In genomic region chr17:29571486-29571882, GRCh38 we compare ENCODE assay signal across 32 cellular contexts. TPM values are rescaled to one million over a fixed set of nuclear protein-coding genes. Genes with fewer than 3 reads are reported as not detected.
DNase-seq lines count a peak whose midpoint lies in the region; ATAC-seq and TF ChIP-seq lines count a peak whose summit lies in the region.
"Had no signal": no experiment of that assay in that cellular context is flagged by ENCODE, and none has a peak within 500 bp of the region (broad histone marks: within the 10 kb centered on the region; RNA-seq: fewer than 3 reads in every experiment).

No MANE protein-coding gene starts in this region.

- peak; percentile 7 for DNase-seq in activated CD4-positive, alpha-beta memory T cell treated with anti-CD3 and anti-CD28 coated beads for 36 hours
- no peak for DNase-seq in activated CD4-positive, alpha-beta memory T cell treated with anti-CD3 and anti-CD28 coated beads, Interleukin-2, amount 10 ng/mL, durations not matched to agents 7 days and 5 days
- DNase-seq in natural killer cell (peak; percentile 12), DMS 273 (lab: John Stamatoyannopoulos, UW; ENCODE audit: unreplicated experiment) (no peak), kidney tubule cell (ENCODE audit: low spot score) (no peak)
- DNase-seq in stimulated activated naive CD8-positive, alpha-beta T cell treated with anti-CD3 and anti-CD28 coated beads, Interleukin-15, Interleukin-2, amounts not matched to agents 100 U/mL and 50 U/mL, for 24 hours: peak; percentile 3
- DNase-seq: 8988T; activated CD4-positive, alpha-beta T cell treated with anti-CD3 and anti-CD28 coated beads, Interleukin-2, amount 50 U/mL, for 48 hours; activated CD4-positive, CD25-positive, alpha-beta regulatory T cell; activated CD8-positive, alpha-beta memory T cell treated with anti-CD3 and anti-CD28 coated beads, Interleukin-2, amount 50 U/mL, for 48 hours; activated effector memory CD4-positive, alpha-beta T cell treated with Interleukin-2 at 50 U/mL for 16 hours; central memory CD4-positive, alpha-beta T cell; DMS153; hypothalamus; naive B cell; NCI-H1105 treated with DMSO at 0.1 percent for 48 hours; NCI-H1930; NCI-H524 treated with DMSO at 0.1 percent for 48 hours; SIG-M5; stimulated activated CD4-positive, alpha-beta T cell treated with anti-CD3 and anti-CD28 coated beads, Interleukin-4, amount 100 ng/mL, for 24 hours; stimulated activated naive CD4-positive, alpha-beta T cell; T-helper 9 cell had no signal

- TF ChIP-seq CTCF in VCaP (conservative IDR thresholded peaks at IDR 0.05) (no peak), natural killer cell (IDR thresholded peaks at IDR 0.05) (no peak)

- H3K27ac ChIP-seq in VCaP: peak overlapping the region; percentile 89; the same call in 1 of the 2 replicates
- H3K27ac ChIP-seq: left lung, pancreas, PC-9 had no signal

- H3K9me3 Mint-ChIP-seq in activated CD4-positive, alpha-beta memory T cell treated with anti-CD3 and anti-CD28 coated beads for 36 hours: no peaks in the 10 kb centered on the region
- H3K9me3 Mint-ChIP-seq in activated CD4-positive, alpha-beta memory T cell treated with anti-CD3 and anti-CD28 coated beads, Interleukin-2, amount 10 ng/mL, durations not matched to agents 7 days and 5 days: no peaks in the 10 kb centered on the region
- no peaks in the 10 kb centered on the region for H3K9me3 Mint-ChIP-seq in natural killer cell
- H3K9me3 Mint-ChIP-seq: activated naive CD8-positive, alpha-beta T cell treated with anti-CD3 and anti-CD28 coated beads, Interleukin-2, amount 10 ng/mL, durations not matched to agents 7 days and 5 days; CD8-positive, alpha-beta memory T cell; H9; naive B cell had no signal

- no peak overlapping the region for H3K27ac Mint-ChIP-seq in activated CD4-positive, alpha-beta memory T cell treated with anti-CD3 and anti-CD28 coated beads for 36 hours
- H3K27ac Mint-ChIP-seq in activated CD4-positive, alpha-beta memory T cell treated with anti-CD3 and anti-CD28 coated beads, Interleukin-2, amount 10 ng/mL, durations not matched to agents 7 days and 5 days: no peak overlapping the region
- no peak overlapping the region for H3K27ac Mint-ChIP-seq in natural killer cell
- H3K27ac Mint-ChIP-seq: activated naive CD8-positive, alpha-beta T cell treated with anti-CD3 and anti-CD28 coated beads, Interleukin-2, amount 10 ng/mL, durations not matched to agents 7 days and 5 days; H9 had no signal

- intact Hi-C loops in activated CD4-positive, alpha-beta memory T cell treated with anti-CD3 and anti-CD28 coated beads for 36 hours (cut with micrococcal nuclease): no loop called here
- intact Hi-C loops in natural killer cell (cut with micrococcal nuclease): no loop called here

- peaks cover 18% of the 10 kb centered on the region for H3K4me1 Mint-ChIP-seq in activated CD4-positive, alpha-beta memory T cell treated with anti-CD3 and anti-CD28 coated beads for 36 hours (ENCODE audit: low read depth)
- H3K4me1 Mint-ChIP-seq in activated CD4-positive, alpha-beta memory T cell treated with anti-CD3 and anti-CD28 coated beads, Interleukin-2, amount 10 ng/mL, durations not matched to agents 7 days and 5 days: peaks cover 14% of the 10 kb centered on the region
- peaks cover 22 to 30% of the 10 kb centered on the region in 2 donors for H3K4me1 Mint-ChIP-seq in natural killer cell

- no peak for ATAC-seq in natural killer cell
- ATAC-seq in stimulated activated naive CD8-positive, alpha-beta T cell treated with anti-CD3 and anti-CD28 coated beads, Interleukin-15, Interleukin-2, amounts not matched to agents 100 U/mL and 50 U/mL, for 24 hours: no peak
- ATAC-seq in HG03442 (IDR thresholded peaks at IDR 0.05; ENCODE audit: unreplicated experiment): no peak
- ATAC-seq: gastroesophageal sphincter, K562, left lung, pancreas had no signal

- peaks cover 13% of the 10 kb centered on the region for H3K36me3 Mint-ChIP-seq in activated CD4-positive, alpha-beta memory T cell treated with anti-CD3 and anti-CD28 coated beads for 36 hours
- H3K36me3 Mint-ChIP-seq in activated CD4-positive, alpha-beta memory T cell treated with anti-CD3 and anti-CD28 coated beads, Interleukin-2, amount 10 ng/mL, durations not matched to agents 7 days and 5 days (ENCODE audit: low read depth): peaks cover 35% of the 10 kb centered on the region
- no peaks in the 10 kb centered on the region for H3K36me3 Mint-ChIP-seq in natural killer cell
- H3K36me3 Mint-ChIP-seq: naive B cell had no signal

- H3K27me3 Mint-ChIP-seq in activated CD4-positive, alpha-beta memory T cell treated with anti-CD3 and anti-CD28 coated beads for 36 hours: no peaks in the 10 kb centered on the region
- H3K27me3 Mint-ChIP-seq in activated CD4-positive, alpha-beta memory T cell treated with anti-CD3 and anti-CD28 coated beads, Interleukin-2, amount 10 ng/mL, durations not matched to agents 7 days and 5 days: no peaks in the 10 kb centered on the region
- no peaks in the 10 kb centered on the region for H3K27me3 Mint-ChIP-seq in natural killer cell (ENCODE audit: low read depth in 2 of 2)
- H3K27me3 Mint-ChIP-seq: activated naive CD8-positive, alpha-beta T cell treated with anti-CD3 and anti-CD28 coated beads, Interleukin-2, amount 10 ng/mL, durations not matched to agents 7 days and 5 days; CD8-positive, alpha-beta memory T cell; naive B cell had no signal

- POLR2A ChIA-PET in activated CD4-positive, alpha-beta memory T cell treated with anti-CD3 and anti-CD28 coated beads for 36 hours (lab: Charles Lee): interaction anchor here (1.1 kb wide), 1 partner anchor 16 kb away, joined by 3 read pairs; no protein-coding TSS in a partner anchor
- POLR2A ChIA-PET in activated CD4-positive, alpha-beta memory T cell treated with anti-CD3 and anti-CD28 coated beads, Interleukin-2, amount 10 ng/mL, durations not matched to agents 7 days and 5 days (lab: Charles Lee): interaction anchor here (0.6 to 8.0 kb wide), 3 partner anchors 21 to 104 kb away, joined by 4 to 41 read pairs (median 36); partner anchors contain the start of gene ANKRD13B

- H3K4me3 Mint-ChIP-seq in activated CD4-positive, alpha-beta memory T cell treated with anti-CD3 and anti-CD28 coated beads for 36 hours: no peak overlapping the region
- H3K4me3 Mint-ChIP-seq in activated CD4-positive, alpha-beta memory T cell treated with anti-CD3 and anti-CD28 coated beads, Interleukin-2, amount 10 ng/mL, durations not matched to agents 7 days and 5 days: no peak overlapping the region
- peak overlapping the region; percentile 17 for H3K4me3 Mint-ChIP-seq in natural killer cell

- CTCF ChIA-PET in activated CD4-positive, alpha-beta memory T cell treated with anti-CD3 and anti-CD28 coated beads for 36 hours (lab: Charles Lee): interaction anchor here (0.7 to 7.0 kb wide), 4 partner anchors 28 to 202 kb away, joined by 3 to 60 read pairs (median 10); no protein-coding TSS in a partner anchor
- CTCF ChIA-PET in activated CD4-positive, alpha-beta memory T cell treated with anti-CD3 and anti-CD28 coated beads, Interleukin-2, amount 10 ng/mL, durations not matched to agents 7 days and 5 days (lab: Charles Lee): interaction anchor here (1.0 to 7.1 kb wide), 5 partner anchors 15 to 202 kb away, joined by 3 to 64 read pairs (median 7); partner anchors contain the start of gene ANKRD13B

RNA-seq across cellular contexts. Expression of gene TP53I13, which starts 3.0 kb away (rescaled TPM):
- total RNA-seq in activated CD4-positive, alpha-beta memory T cell treated with anti-CD3 and anti-CD28 coated beads for 36 hours: 10 to 100 TPM; 54.2 to 55.3 TPM
- total RNA-seq in activated CD4-positive, alpha-beta memory T cell treated with anti-CD3 and anti-CD28 coated beads, Interleukin-2, amount 10 ng/mL, durations not matched to agents 7 days and 5 days: 100 to 1,000 TPM; 112 to 118 TPM
- total RNA-seq in natural killer cell: 100 to 1,000 TPM; 122 to 148 (median 148) TPM

RNA-seq across cellular contexts. Expression of gene ABHD15, which starts 4.6 kb away (rescaled TPM):
- 1 to 10 TPM; 8.9 to 9.8 TPM for total RNA-seq in activated CD4-positive, alpha-beta memory T cell treated with anti-CD3 and anti-CD28 coated beads for 36 hours
- total RNA-seq in activated CD4-positive, alpha-beta memory T cell treated with anti-CD3 and anti-CD28 coated beads, Interleukin-2, amount 10 ng/mL, durations not matched to agents 7 days and 5 days: 10 to 100 TPM; 18.5 to 19.3 TPM
- 10 to 100 TPM; 31.7 to 33.8 (median 33.1) TPM for total RNA-seq in natural killer cell

RNA-seq across cellular contexts. Expression of gene GIT1, which starts 18.0 kb away (rescaled TPM):
- 10 to 100 TPM; 51.3 to 54.4 TPM for total RNA-seq in activated CD4-positive, alpha-beta memory T cell treated with anti-CD3 and anti-CD28 coated beads for 36 hours
- total RNA-seq in activated CD4-positive, alpha-beta memory T cell treated with anti-CD3 and anti-CD28 coated beads, Interleukin-2, amount 10 ng/mL, durations not matched to agents 7 days and 5 days: 10 to 100 TPM; 76.6 to 80.4 TPM
- 10 to 100 TPM; 39.4 to 61.4 (median 54.6) TPM for total RNA-seq in natural killer cell

RNA-seq across cellular contexts. Expression of gene ANKRD13B, which starts 21.4 kb away (rescaled TPM):
- total RNA-seq in activated CD4-positive, alpha-beta memory T cell treated with anti-CD3 and anti-CD28 coated beads for 36 hours: 10 to 100 TPM; 14.1 to 15.1 TPM
- 10 to 100 TPM; 11.3 to 13.6 TPM for total RNA-seq in activated CD4-positive, alpha-beta memory T cell treated with anti-CD3 and anti-CD28 coated beads, Interleukin-2, amount 10 ng/mL, durations not matched to agents 7 days and 5 days
- total RNA-seq in natural killer cell: 1 to 10 TPM; 2.3 to 6.6 (median 4.0) TPM

RNA-seq across cellular contexts. Expression of gene CORO6, which starts 51.2 kb away (rescaled TPM):
- 10 to 100 TPM; 21.3 to 22.1 TPM for total RNA-seq in activated CD4-positive, alpha-beta memory T cell treated with anti-CD3 and anti-CD28 coated beads for 36 hours
- 1 to 10 TPM; 5.3 to 5.6 TPM for total RNA-seq in activated CD4-positive, alpha-beta memory T cell treated with anti-CD3 and anti-CD28 coated beads, Interleukin-2, amount 10 ng/mL, durations not matched to agents 7 days and 5 days
- 10 to 100 TPM in 1 of 3 donors, 1 to 10 TPM in 2; 2.4 to 18.7 (median 3.9) TPM for total RNA-seq in natural killer cell

Comparison
In these comparisons a context has a peak if more than half of its experiments do, and no peak if none do; other contexts are left out.
1. DNase-seq: peak in activated CD4-positive, alpha-beta memory T cell treated with anti-CD3 and anti-CD28 coated beads for 36 hours (single experiment), natural killer cell (single experiment) and stimulated activated naive CD8-positive, alpha-beta T cell treated with anti-CD3 and anti-CD28 coated beads, Interleukin-15, Interleukin-2, amounts not matched to agents 100 U/mL and 50 U/mL, for 24 hours (single experiment); none in activated CD4-positive, alpha-beta memory T cell treated with anti-CD3 and anti-CD28 coated beads, Interleukin-2, amount 10 ng/mL, durations not matched to agents 7 days and 5 days (single experiment), DMS 273 (single experiment) and kidney tubule cell (single experiment).